In genomic region chr15:32610719-32611118, GRCh38 we compare ENCODE assay signal across 9 cellular contexts. TPM values are rescaled to one million over a fixed set of nuclear protein-coding genes. Genes with fewer than 3 reads are reported as not detected.
A peak's percentile ranks its signal among the peaks of the same experiment; 100 is the strongest.
DNase-seq lines count a peak whose midpoint lies in the region; ATAC-seq, FAIRE-seq and TF ChIP-seq lines count a peak whose summit lies in the region.
"Not testable (repeated sequence)": the region's sequence is repeated elsewhere in the genome, so short reads cannot be mapped to it uniquely, and the experiment has no call there.
"Had no signal": no experiment of that assay in that cellular context is flagged by ENCODE, and none has a peak within 500 bp of the region (broad histone marks: within the 10 kb centered on the region; RNA-seq: fewer than 3 reads in every experiment).

No MANE protein-coding gene starts in this region.

- TF ChIP-seq CTCF in C4-2B (conservative IDR thresholded peaks at IDR 0.05) (peak; percentile 10; the same call in 1 of the 2 replicates), left ventricle myocardium inferior (IDR thresholded peaks at IDR 0.05; ENCODE audit: borderline replicate concordance) (peak; percentile 51), transverse colon (IDR thresholded peaks at IDR 0.05) (peak in 3 of 5 experiments; percentile 24 to 31 (median 27))
- not testable (repeated sequence) for TF ChIP-seq CTCF in OCI-LY3 (IDR thresholded peaks at IDR 0.05; ENCODE audit: low read depth, low read length); H1 (IDR thresholded peaks at IDR 0.05; ENCODE audit: control extremely low read depth in 1 of 3, insufficient read depth in 1 of 3, low read depth in 1 of 3, low read length in 3 of 3); mucosa of descending colon (IDR thresholded peaks at IDR 0.05)

- H3K4me2 ChIP-seq in GM23248 (ENCODE audit: unreplicated experiment); H1 (ENCODE audit: insufficient read depth in 1 of 2, low read depth in 2 of 2, low read length in 2 of 2): not testable (repeated sequence)
- H3K4me2 ChIP-seq in OCI-LY3 (ENCODE audit: low read length), result peak overlapping the region; percentile 39; the same call in 1 of the 2 replicates

- H3K79me2 ChIP-seq in GM23248 (ENCODE audit: insufficient read depth); OCI-LY3 (ENCODE audit: low read length); H1 (ENCODE audit: control insufficient read depth in 1 of 2, insufficient read depth in 2 of 2, low read length in 2 of 2): not testable (repeated sequence)

- peak; percentile 66 for DNase-seq in GM23248
- peak; percentile 10 for DNase-seq in activated naive CD4-positive, alpha-beta T cell treated with anti-CD3 and anti-CD28 coated beads for 36 hours
- not testable (repeated sequence) for DNase-seq in H1 (ENCODE audit: low read depth in 1 of 2, low spot score in 2 of 2); left ventricle myocardium inferior; mucosa of descending colon; transverse colon

- H4K8ac ChIP-seq in H1 (ENCODE audit: extremely low read depth, insufficient read depth, low read length), result not testable (repeated sequence)

- H3K4me1 Mint-ChIP-seq in activated naive CD4-positive, alpha-beta T cell treated with anti-CD3 and anti-CD28 coated beads for 36 hours (ENCODE audit: low read depth), result not testable (repeated sequence)

- not testable (repeated sequence) for H3K4me3 Mint-ChIP-seq in activated naive CD4-positive, alpha-beta T cell treated with anti-CD3 and anti-CD28 coated beads for 36 hours

- not testable (repeated sequence) for FAIRE-seq in H1 (lab: Jason Lieb, UNC)

- not testable (repeated sequence) for H3K23me2 ChIP-seq in H1 (ENCODE audit: low read depth, low read length)

- H3K27me3 Mint-ChIP-seq in activated naive CD4-positive, alpha-beta T cell treated with anti-CD3 and anti-CD28 coated beads for 36 hours (ENCODE audit: low read depth), result not testable (repeated sequence)

- not testable (repeated sequence) for H4K91ac ChIP-seq in H1 (replicated peaks; ENCODE audit: insufficient read length, low read length)

- H3F3A ChIP-seq in GM23248 (ENCODE audit: insufficient read depth), result not testable (repeated sequence)

- CTCF ChIA-PET in activated naive CD4-positive, alpha-beta T cell treated with anti-CD3 and anti-CD28 coated beads for 36 hours (lab: Charles Lee); H1 (lab: Charles Lee; ENCODE audit: partially characterized antibody): not testable (repeated sequence)

- in situ Hi-C loops in GM23248 (cut with MboI), result loop anchor here (25.0 kb wide), 1 partner anchor 1973 kb away; the partner anchor contains the start of gene ARHGAP11B
- in situ Hi-C loops in transverse colon (cut with MboI; ENCODE audit: low pct_ligation_motif_present in 1 of 4, low pct_unique_long_range_greater_than_20kb in 1 of 4, low sequenced_read_pairs in 3 of 4), result not testable (repeated sequence)

- H4K5ac ChIP-seq in H1 (ENCODE audit: insufficient read length, low read depth, low read length), result not testable (repeated sequence)

- not testable (repeated sequence) for H3K36me3 ChIP-seq in GM23248 (ENCODE audit: low read depth); OCI-LY3 (replicated peaks; ENCODE audit: low read depth, low read length); H1 (ENCODE audit: control insufficient read depth in 2 of 4, insufficient read depth in 4 of 4, low read length in 3 of 4); left ventricle myocardium inferior; mucosa of descending colon (ENCODE audit: low read depth); transverse colon

- 0 to 6% methylated on average over 1 to 3 of the region's 3 CpGs for WGBS in GM23248 (ENCODE audit: low coverage in 1 of 2, low lambda C conversion rate in 2 of 2, missing lambda C conversion rate in 2 of 2), 2 experiments
- 5% methylated on average over 1 of the region's 3 CpGs; no CpG with 5 or more reads in 1 of the 2 experiments for WGBS in H1 (ENCODE audit: extremely low coverage in 1 of 2, insufficient coverage in 1 of 2, insufficient read length in 1 of 2, insufficient replicate concordance in 2 of 2, low coverage in 1 of 2, low lambda C conversion rate in 2 of 2, missing lambda C conversion rate in 1 of 2), 2 experiments
- 0% methylated on average over 1 of the region's 3 CpGs; no CpG with 5 or more reads in 1 of the 2 donors for WGBS in transverse colon (ENCODE audit: low coverage in 1 of 2), 2 donors

- not testable (repeated sequence) for H3K27me3 ChIP-seq in GM23248 (replicated peaks; ENCODE audit: insufficient read depth); OCI-LY3 (ENCODE audit: low read depth, low read length); H1 (replicated peaks in 1 of 4; ENCODE audit: control insufficient read depth in 3 of 4, extremely low read depth in 1 of 4, insufficient read depth in 3 of 4, low read length in 3 of 4); left ventricle myocardium inferior (ENCODE audit: low read depth); transverse colon

- not testable (repeated sequence) for H3K9me2 ChIP-seq in GM23248 (ENCODE audit: insufficient read depth)

- POLR2A ChIA-PET in H1 (lab: Charles Lee; ENCODE audit: partially characterized antibody), result not testable (repeated sequence)

- not testable (repeated sequence) for H3K4me1 ChIP-seq in GM23248 (ENCODE audit: insufficient read depth); OCI-LY3 (ENCODE audit: low read length); H1 (replicated peaks in 1 of 4; ENCODE audit: control insufficient read depth in 3 of 4, insufficient read depth in 4 of 4, low read length in 3 of 4); mucosa of descending colon (ENCODE audit: low read depth); transverse colon
- H3K4me1 ChIP-seq in left ventricle myocardium inferior, result peaks cover 12% of the 10 kb centered on the region

- not testable (repeated sequence) for H2BK20ac ChIP-seq in H1 (ENCODE audit: low read length)

- intact Hi-C loops in activated naive CD4-positive, alpha-beta T cell treated with anti-CD3 and anti-CD28 coated beads for 36 hours (cut with micrococcal nuclease), result loop anchor here (10.0 kb wide), 1 partner anchor 1494 kb away; the partner anchor contains the start of genes EMC7 and PGBD4
- intact Hi-C loops in left ventricle myocardium inferior (cut with micrococcal nuclease); mucosa of descending colon (cut with DNase I, micrococcal nuclease); transverse colon (cut with DNase I; ENCODE audit: low total_unique reads): not testable (repeated sequence)

- H2BK120ac ChIP-seq in H1 (replicated peaks; ENCODE audit: low read depth, low read length), result not testable (repeated sequence)

- H2BK5ac ChIP-seq in H1 (ENCODE audit: low read depth, low read length), result not testable (repeated sequence)

- peak; percentile 25 for ATAC-seq in mucosa of descending colon

- H3K4ac ChIP-seq in H1 (replicated peaks; ENCODE audit: insufficient read length, low read depth, low read length), result not testable (repeated sequence)

- not testable (repeated sequence) for H2BK12ac ChIP-seq in H1 (ENCODE audit: low read depth, low read length)

- H3K18ac ChIP-seq in H1 (ENCODE audit: extremely low read depth, low read length), result not testable (repeated sequence)

- TF ChIP-seq RAD21 in H1 (IDR thresholded peaks at IDR 0.05 in 1 of 2, conservative IDR thresholded peaks at IDR 0.05 in 1 of 2; ENCODE audit: low read depth in 2 of 2, low read length in 2 of 2), result peak; percentile 5 to 12; a peak in 1 of 4 replicates

- not testable (repeated sequence) for H3K36me3 Mint-ChIP-seq in activated naive CD4-positive, alpha-beta T cell treated with anti-CD3 and anti-CD28 coated beads for 36 hours (ENCODE audit: low read depth)

- H3K27ac Mint-ChIP-seq in activated naive CD4-positive, alpha-beta T cell treated with anti-CD3 and anti-CD28 coated beads for 36 hours, result not testable (repeated sequence)

- not testable (repeated sequence) for H3K9me3 ChIP-seq in GM23248 (ENCODE audit: low read depth); OCI-LY3 (ENCODE audit: insufficient read depth, low read length); H1 (ENCODE audit: insufficient read depth in 2 of 2, low read depth in 1 of 2, low read length in 1 of 2); left ventricle myocardium inferior (replicated peaks); mucosa of descending colon; transverse colon

- not testable (repeated sequence) for TF ChIP-seq POLR2A in H1 (IDR thresholded peaks at IDR 0.05; ENCODE audit: control extremely low read depth in 1 of 2, low read depth in 2 of 2, low read length in 2 of 2); transverse colon (IDR thresholded peaks at IDR 0.05)

- H2BK15ac ChIP-seq in H1 (ENCODE audit: low read length), result not testable (repeated sequence)

- H3K9me3 Mint-ChIP-seq in activated naive CD4-positive, alpha-beta T cell treated with anti-CD3 and anti-CD28 coated beads for 36 hours, result not testable (repeated sequence)

- not testable (repeated sequence) for H3K23ac ChIP-seq in H1 (ENCODE audit: insufficient read length)

- not testable (repeated sequence) for H3K4me3 ChIP-seq in GM23248; OCI-LY3 (ENCODE audit: low read length); H1 (ENCODE audit: extremely low read depth in 1 of 4, insufficient read depth in 2 of 4, low read depth in 3 of 4, low read length in 4 of 4); left ventricle myocardium inferior; mucosa of descending colon; transverse colon

- not testable (repeated sequence) for H2AK5ac ChIP-seq in H1 (ENCODE audit: low read depth, low read length)

- not testable (repeated sequence) for H3K9ac ChIP-seq in GM23248; OCI-LY3 (ENCODE audit: low read length); H1 (replicated peaks in 1 of 4; ENCODE audit: extremely low read depth in 1 of 4, low read depth in 3 of 4, low read length in 3 of 4)

- not testable (repeated sequence) for H4K20me1 ChIP-seq in GM23248 (ENCODE audit: insufficient read depth); OCI-LY3 (ENCODE audit: insufficient read depth, low read length); H1 (replicated peaks in 1 of 2; ENCODE audit: control insufficient read depth in 1 of 2, insufficient read depth in 2 of 2, low read length in 2 of 2)

- H2AFZ ChIP-seq in GM23248; OCI-LY3 (ENCODE audit: low read depth, low read length); H1 (ENCODE audit: low read length): not testable (repeated sequence)

- H3K27ac ChIP-seq in C4-2B; GM23248; OCI-LY3 (ENCODE audit: low read length); H1 (ENCODE audit: low read depth, low read length); left ventricle myocardium inferior (replicated peaks); transverse colon: not testable (repeated sequence)

- H3K56ac ChIP-seq in H1 (replicated peaks; ENCODE audit: insufficient read length, low read depth, low read length), result not testable (repeated sequence)

- not testable (repeated sequence) for H3K14ac ChIP-seq in H1 (ENCODE audit: insufficient read length)

- H3K79me1 ChIP-seq in H1 (ENCODE audit: low read depth, low read length), result not testable (repeated sequence)

- not testable (repeated sequence) for TF ChIP-seq EP300 in H1 (IDR thresholded peaks at IDR 0.05; ENCODE audit: borderline replicate concordance in 1 of 2, low read depth in 2 of 2, low read length in 2 of 2); transverse colon (IDR thresholded peaks at IDR 0.05; ENCODE audit: low read depth)

RNA-seq across cellular contexts. Expression of gene ARHGAP11A, which starts 4.6 kb away (rescaled TPM):
- total RNA-seq in GM23248 (2014; rRNA removed; shearing (Covaris generic)), result 13.2 and 18.5 TPM in 2 replicates
- 11.9 and 13.0 TPM in 2 replicates for polyA plus RNA-seq in GM23248 (2016; fragmentation: Nextera tagmentation; extraction: Ambion mirVana)
- total RNA-seq in activated naive CD4-positive, alpha-beta T cell treated with anti-CD3 and anti-CD28 coated beads for 36 hours, result 100 to 1,000 TPM; 131 to 134 TPM
- 112 TPM in 2 replicates for total RNA-seq in H1 (2021; fragmentation: NEBNext Ultra II Directional; extraction: Animal tissue kit (Norgen Biotek cat#: 25700))
- 6.9 and 8.1 TPM in 2 replicates for polyA plus RNA-seq in H1 (2011; rRNA removed)
- 12.0 TPM for polyA plus RNA-seq in H1 (2011; cell fraction: cytosol; rRNA removed)
- 6.0 TPM for polyA plus RNA-seq in H1 (2011; cell fraction: nucleus; rRNA removed)
- 33.0 to 62.2 TPM (median 37.2 TPM) in 4 replicates for polyA plus RNA-seq in H1 (2012, experiment 1 of 2)
- polyA plus RNA-seq in H1 (2012, experiment 2 of 2), result 1.5 TPM
- polyA plus RNA-seq in H1 (2013, experiment 1 of 2), result 24.4 TPM
- 26.7 TPM for polyA plus RNA-seq in H1 (2013, experiment 2 of 2)
- 12.2 and 15.2 TPM in 2 replicates for polyA minus RNA-seq in H1 (2011; rRNA and poly(A)+ RNA removed)
- 14.7 TPM for polyA minus RNA-seq in H1 (2011; cell fraction: cytosol; rRNA and poly(A)+ RNA removed)
- polyA minus RNA-seq in H1 (2011; cell fraction: nucleus; rRNA and poly(A)+ RNA removed), result 15.6 TPM
- 2.5 TPM for total RNA-seq in left ventricle myocardium inferior
- 10 to 100 TPM in 1 of 3 donors, 1 to 10 TPM in 2; 5.6 to 23.8 (median 7.7) TPM for total RNA-seq in mucosa of descending colon
- total RNA-seq in transverse colon, result 1 to 10 TPM in 3 of 4 donors, under 1 TPM in 1; 0.75 to 7.4 (median 2.2) TPM

RNA-seq across cellular contexts. Expression of gene GOLGA8N, which starts 17.5 kb away (rescaled TPM):
- total RNA-seq in GM23248 (2014; rRNA removed; shearing (Covaris generic)), result 0.63 and 0.65 TPM in 2 replicates
- polyA plus RNA-seq in GM23248 (2016; fragmentation: Nextera tagmentation; extraction: Ambion mirVana), result 0.35 and 0.39 TPM in 2 replicates
- 1 to 10 TPM; 1.4 to 2.2 TPM for total RNA-seq in activated naive CD4-positive, alpha-beta T cell treated with anti-CD3 and anti-CD28 coated beads for 36 hours
- 0.63 and 0.99 TPM in 2 replicates for total RNA-seq in H1 (2021; fragmentation: NEBNext Ultra II Directional; extraction: Animal tissue kit (Norgen Biotek cat#: 25700))
- 0.53 and 0.54 TPM in 2 replicates for polyA plus RNA-seq in H1 (2011; rRNA removed)
- polyA plus RNA-seq in H1 (2011; cell fraction: cytosol; rRNA removed), result 0.50 TPM
- polyA plus RNA-seq in H1 (2011; cell fraction: nucleus; rRNA removed), result 1.9 TPM
- polyA plus RNA-seq in H1 (2012, experiment 1 of 2), result 0.74 to 1.0 TPM (median 0.96 TPM) in 4 replicates
- 0.12 TPM for polyA plus RNA-seq in H1 (2012, experiment 2 of 2)
- 0.47 TPM for polyA plus RNA-seq in H1 (2013, experiment 1 of 2)
- 1.0 TPM for polyA plus RNA-seq in H1 (2013, experiment 2 of 2)
- 0.41 and 2.9 TPM in 2 replicates for polyA minus RNA-seq in H1 (2011; rRNA and poly(A)+ RNA removed)
- polyA minus RNA-seq in H1 (2011; cell fraction: cytosol; rRNA and poly(A)+ RNA removed), result 2.5 TPM
- polyA minus RNA-seq in H1 (2011; cell fraction: nucleus; rRNA and poly(A)+ RNA removed), result 2.0 TPM
- total RNA-seq in left ventricle myocardium inferior, result 10.9 TPM
- 10 to 100 TPM in 1 of 3 donors, 1 to 10 TPM in 2; 3.7 to 10.5 (median 8.8) TPM for total RNA-seq in mucosa of descending colon
- total RNA-seq in transverse colon, result 10 to 100 TPM in 2 of 4 donors, 1 to 10 TPM in 2; 6.7 to 18.7 (median 9.0) TPM

RNA-seq across cellular contexts. Expression of gene SCG5, which starts 30.8 kb away (rescaled TPM):
- total RNA-seq in GM23248 (2014; rRNA removed; shearing (Covaris generic)), result 16.2 and 26.1 TPM in 2 replicates
- 19.5 and 20.5 TPM in 2 replicates for polyA plus RNA-seq in GM23248 (2016; fragmentation: Nextera tagmentation; extraction: Ambion mirVana)
- total RNA-seq in activated naive CD4-positive, alpha-beta T cell treated with anti-CD3 and anti-CD28 coated beads for 36 hours, result under 1 TPM; 0.57 to 0.94 TPM
- 16.9 and 19.9 TPM in 2 replicates for total RNA-seq in H1 (2021; fragmentation: NEBNext Ultra II Directional; extraction: Animal tissue kit (Norgen Biotek cat#: 25700))
- 11.4 and 18.7 TPM in 2 replicates for polyA plus RNA-seq in H1 (2011; rRNA removed)
- polyA plus RNA-seq in H1 (2011; cell fraction: cytosol; rRNA removed), result 20.3 TPM
- polyA plus RNA-seq in H1 (2011; cell fraction: nucleus; rRNA removed), result 17.6 TPM
- 22.0 to 27.0 TPM (median 26.1 TPM) in 4 replicates for polyA plus RNA-seq in H1 (2012, experiment 1 of 2)
- 10.4 TPM for polyA plus RNA-seq in H1 (2012, experiment 2 of 2)
- polyA plus RNA-seq in H1 (2013, experiment 1 of 2), result 18.7 TPM
- polyA plus RNA-seq in H1 (2013, experiment 2 of 2), result 22.5 TPM
- polyA minus RNA-seq in H1 (2011; rRNA and poly(A)+ RNA removed), result 17.3 and 23.7 TPM in 2 replicates
- 8.5 TPM for polyA minus RNA-seq in H1 (2011; cell fraction: cytosol; rRNA and poly(A)+ RNA removed)
- 13.5 TPM for polyA minus RNA-seq in H1 (2011; cell fraction: nucleus; rRNA and poly(A)+ RNA removed)
- not detected for total RNA-seq in left ventricle myocardium inferior
- total RNA-seq in mucosa of descending colon, result 1 to 10 TPM; 4.2 to 7.0 (median 5.7) TPM
- total RNA-seq in transverse colon, result 1 to 10 TPM in 2 of 4 donors, not detected in 2; 1.6 to 5.2 TPM
- total RNA-seq: Right ventricle myocardium inferior had no signal
